In the genomic region with DNA sequence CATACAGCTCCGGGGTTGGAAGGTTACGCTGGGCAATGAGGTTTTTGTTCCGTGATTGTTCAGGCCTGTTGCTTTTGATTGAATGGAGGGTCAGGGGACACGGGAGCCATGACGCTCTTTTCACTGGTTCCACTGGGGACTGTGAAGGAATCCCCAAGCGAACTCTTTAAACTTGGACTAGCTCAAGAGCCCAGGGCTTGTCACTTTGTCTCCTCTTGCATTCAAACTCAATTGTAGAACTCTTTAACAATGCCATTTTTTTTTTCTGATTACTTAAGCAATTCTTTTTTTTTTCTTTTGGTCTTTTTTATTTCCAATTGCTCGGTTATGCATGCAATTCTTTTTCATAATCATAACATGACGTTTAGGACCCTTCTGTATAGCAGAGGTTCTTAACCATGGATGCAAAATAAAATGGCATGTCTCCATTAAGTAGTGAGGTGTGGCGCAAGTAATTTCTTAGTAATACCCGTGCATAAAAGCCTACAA, we compare ENCODE assay signal across 8 cellular contexts. TPM values are rescaled to one million over a fixed set of nuclear protein-coding genes. Genes with fewer than 3 reads are reported as not detected.
DNase-seq lines count a peak whose midpoint lies in the region; ATAC-seq and TF ChIP-seq lines count a peak whose summit lies in the region.

No MANE protein-coding gene starts in this region.

- H3K9me3 Mint-ChIP-seq in stimulated activated naive B cell treated with anti-CD40 and anti-IgM and Interleukin-4, amounts not matched to agents 10 μg/mL and 1 μg/mL and 100 μg/mL, for 72 hours, result no peaks in the 10 kb centered on the region

- peak overlapping the region; percentile 75 to 82 for H3K4me3 Mint-ChIP-seq in stimulated activated naive B cell treated with anti-CD40 and anti-IgM and Interleukin-4, amounts not matched to agents 10 μg/mL and 1 μg/mL and 100 μg/mL, for 72 hours

- peaks cover 12% of the 10 kb centered on the region for H3K4me1 ChIP-seq in hepatocyte (ENCODE audit: insufficient read depth)

- H4K20me1 ChIP-seq in hepatocyte (ENCODE audit: insufficient read depth, poor library complexity, severe bottlenecking), result no peaks in the 10 kb centered on the region

- H3K4me2 ChIP-seq in hepatocyte, result peak overlapping the region; percentile 95

- H3K9me3 ChIP-seq in WERI-Rb-1 (ENCODE audit: severe bottlenecking), result no peaks in the 10 kb centered on the region
- no peaks in the 10 kb centered on the region for H3K9me3 ChIP-seq in hepatocyte (ENCODE audit: low read depth)

- H3K4me1 Mint-ChIP-seq in stimulated activated naive B cell treated with anti-CD40 and anti-IgM and Interleukin-4, amounts not matched to agents 10 μg/mL and 1 μg/mL and 100 μg/mL, for 72 hours, result peaks cover 0 to under 1% of the 10 kb centered on the region in 2 donors

- TF ChIP-seq CTCF in WERI-Rb-1 (IDR thresholded peaks at IDR 0.05; ENCODE audit: low read depth, low read length) (no peak), hepatocyte (IDR thresholded peaks at IDR 0.05; ENCODE audit: poor library complexity) (no peak)

- H3K79me2 ChIP-seq in hepatocyte, result no peaks in the 10 kb centered on the region

- no peaks in the 10 kb centered on the region for H3K36me3 Mint-ChIP-seq in stimulated activated naive B cell treated with anti-CD40 and anti-IgM and Interleukin-4, amounts not matched to agents 10 μg/mL and 1 μg/mL and 100 μg/mL, for 72 hours

- H3K27ac ChIP-seq in WERI-Rb-1 (peak overlapping the region; percentile 93), hepatocyte (peak overlapping the region; percentile 48)

- H3K4me3 ChIP-seq in WERI-Rb-1 (ENCODE audit: low read depth, low read length) (peak overlapping the region; percentile 57), hepatocyte (peak overlapping the region; percentile 66)

- H2AFZ ChIP-seq in hepatocyte, result peak overlapping the region; percentile 90

- 33% methylated on average over 10 of the region's 10 CpGs for WGBS in hepatocyte (ENCODE audit: low lambda C conversion rate, missing lambda C conversion rate)

- peaks cover 15 to 25% of the 10 kb centered on the region in 2 donors for H3K27me3 Mint-ChIP-seq in stimulated activated naive B cell treated with anti-CD40 and anti-IgM and Interleukin-4, amounts not matched to agents 10 μg/mL and 1 μg/mL and 100 μg/mL, for 72 hours

- no peaks in the 10 kb centered on the region for H3K9me2 ChIP-seq in hepatocyte (replicated peaks; ENCODE audit: insufficient read depth)

- no peak for ATAC-seq in stimulated activated naive B cell treated with anti-CD40 and anti-IgM and Interleukin-4, amounts not matched to agents 10 μg/mL and 1 μg/mL and 100 μg/mL, for 72 hours (replicated peaks)
- ATAC-seq in HG02763 (IDR thresholded peaks at IDR 0.05; ENCODE audit: unreplicated experiment), result no peak

- DNase-seq in NCI-H82 treated with DMSO at 0.1 percent for 48 hours (lab: John Stamatoyannopoulos, UW; ENCODE audit: unreplicated experiment), result peak; percentile 13
- DNase-seq in NCI-H82 (lab: John Stamatoyannopoulos, UW), result no peak
- DNase-seq in WERI-Rb-1, result no peak
- no peak for DNase-seq in hepatocyte (ENCODE audit: low spot score)
- DNase-seq in stimulated activated naive B cell treated with anti-CD40 and anti-IgM and Interleukin-4, amounts not matched to agents 10 μg/mL and 1 μg/mL and 100 μg/mL, for 72 hours, result no peak
- DNase-seq in NCI-H69 (lab: John Stamatoyannopoulos, UW), result no peak
- DNase-seq in DMS153 treated with DMSO at 0.1 percent for 48 hours (lab: John Stamatoyannopoulos, UW; ENCODE audit: unreplicated experiment), result no peak

- no peaks in the 10 kb centered on the region for H3K27me3 ChIP-seq in WERI-Rb-1 (ENCODE audit: insufficient read depth, low read depth, severe bottlenecking)
- no peaks in the 10 kb centered on the region for H3K27me3 ChIP-seq in hepatocyte

- H3K36me3 ChIP-seq in WERI-Rb-1 (no peaks in the 10 kb centered on the region), hepatocyte (replicated peaks; ENCODE audit: insufficient read depth, low read depth) (no peaks in the 10 kb centered on the region)

- H3K27ac Mint-ChIP-seq in stimulated activated naive B cell treated with anti-CD40 and anti-IgM and Interleukin-4, amounts not matched to agents 10 μg/mL and 1 μg/mL and 100 μg/mL, for 72 hours, result peak overlapping the region; percentile 65

RNA-seq across cellular contexts. Expression of a gene that starts 0.4 kb away (rescaled TPM):
- total RNA-seq in hepatocyte, result 2.0 and 2.4 TPM in 2 replicates
- 0.12 and 2.3 TPM in 2 replicates for polyA plus RNA-seq in hepatocyte

RNA-seq across cellular contexts. Expression of a gene that starts 38.3 kb away (rescaled TPM):
- total RNA-seq in hepatocyte, result 315 and 342 TPM in 2 replicates
- polyA plus RNA-seq in hepatocyte, result 352 and 369 TPM in 2 replicates
